ENCODE assay signal across 28 cellular contexts in genomic region chr2:239411549-239412319, GRCh38.
"Had no signal": no experiment of that assay in that cellular context is flagged by ENCODE, and none has a peak within 500 bp of the region (broad histone marks: within the 10 kb centered on the region; RNA-seq: fewer than 3 reads in every experiment).

No MANE protein-coding gene starts in this region.

- H3K36me3 Mint-ChIP-seq: brain had no signal

- H3K27me3 Mint-ChIP-seq: activated naive CD8-positive, alpha-beta T cell had no signal

- H3K4me1 Mint-ChIP-seq: brain had no signal

- H3K36me3 ChIP-seq: WERI-Rb-1 had no signal

- ATAC-seq: activated naive CD8-positive, alpha-beta T cell treated with anti-CD3 and anti-CD28 coated beads, Interleukin-2, amount 50 U/mL, for 24 hours; activated T-cell treated with anti-CD3 and anti-CD28 coated beads, Interleukin-2, amount 50 U/mL, for 4 hours had no signal

- DNase-seq: activated CD4-positive, alpha-beta T cell treated with anti-CD3 and anti-CD28 coated beads, Interleukin-2, amount 10 ng/mL, durations not matched to agents 24 days and 14 days; activated CD4-positive, alpha-beta T cell treated with anti-CD3 and anti-CD28 coated beads, Interleukin-2, amount 50 U/mL, for 48 hours; activated CD4-positive, CD25-positive, alpha-beta regulatory T cell; activated CD8-positive, alpha-beta memory T cell treated with anti-CD3 and anti-CD28 coated beads, Interleukin-2, amount 50 U/mL, for 4 hours; activated effector memory CD4-positive, alpha-beta T cell treated with Interleukin-2 at 50 U/mL for 16 hours; activated naive CD4-positive, alpha-beta T cell treated with anti-CD3 and anti-CD28 coated beads, Interleukin-2, amount 10 ng/mL, durations not matched to agents 7 days and 5 days; activated naive CD8-positive, alpha-beta T cell treated with anti-CD3 and anti-CD28 coated beads, Interleukin-2, amount 50 U/mL, for 24 hours; activated T-cell treated with anti-CD3 and anti-CD28 coated beads for 4 hours; activated T-cell treated with anti-CD3 and anti-CD28 coated beads, Interleukin-2, amount 50 U/mL, for 4 hours; anterior cingulate cortex; central memory CD4-positive, alpha-beta T cell; Karpas-422; KBM-7; NCI-H1105; NCI-H1417 treated with DMSO at 0.1 percent for 48 hours; NCI-H187 treated with DMSO at 0.1 percent for 48 hours; NCI-H2081; NCI-H345; NCI-H524 treated with DMSO at 0.1 percent for 48 hours; OCI-M1; Right ventricle myocardium superior; SW 1271; T-helper 1 cell; T1000; WERI-Rb-1 had no signal

- H3K27ac Mint-ChIP-seq: activated CD4-positive, alpha-beta T cell treated with anti-CD3 and anti-CD28 coated beads, Interleukin-2, amount 10 ng/mL, durations not matched to agents 24 days and 14 days; activated naive CD4-positive, alpha-beta T cell treated with anti-CD3 and anti-CD28 coated beads, Interleukin-2, amount 10 ng/mL, durations not matched to agents 7 days and 5 days; activated naive CD8-positive, alpha-beta T cell; activated naive CD8-positive, alpha-beta T cell treated with anti-CD3 and anti-CD28 coated beads, Interleukin-2, amount 50 U/mL, for 24 hours; activated T-helper 1 cell treated with anti-CD3 and anti-CD28 coated beads, Interleukin-12 subunit alpha, Interleukin-12 subunit beta, Interleukin-2, Interleukin-4 antibody, amounts not matched to agents 30 ng/mL and 10 ng/mL and 1 ng/mL, durations not matched to agents 14 hours and 24 hours and 36 hours; brain had no signal

- H3K4me3 Mint-ChIP-seq: activated CD4-positive, alpha-beta T cell treated with anti-CD3 and anti-CD28 coated beads, Interleukin-2, amount 10 ng/mL, durations not matched to agents 24 days and 14 days; activated naive CD4-positive, alpha-beta T cell treated with anti-CD3 and anti-CD28 coated beads, Interleukin-2, amount 10 ng/mL, durations not matched to agents 7 days and 5 days; activated naive CD8-positive, alpha-beta T cell; activated naive CD8-positive, alpha-beta T cell treated with anti-CD3 and anti-CD28 coated beads, Interleukin-2, amount 50 U/mL, for 24 hours; activated T-cell treated with anti-CD3 and anti-CD28 coated beads, Interleukin-2, amount 50 U/mL, for 4 hours; activated T-helper 1 cell treated with anti-CD3 and anti-CD28 coated beads, Interleukin-12 subunit alpha, Interleukin-12 subunit beta, Interleukin-2, Interleukin-4 antibody, amounts not matched to agents 30 ng/mL and 10 ng/mL and 1 ng/mL, durations not matched to agents 14 hours and 24 hours and 36 hours; brain had no signal

- H3K27ac ChIP-seq: WERI-Rb-1 had no signal
